ENCODE assay signal across 10 cellular contexts in the genomic region with DNA sequence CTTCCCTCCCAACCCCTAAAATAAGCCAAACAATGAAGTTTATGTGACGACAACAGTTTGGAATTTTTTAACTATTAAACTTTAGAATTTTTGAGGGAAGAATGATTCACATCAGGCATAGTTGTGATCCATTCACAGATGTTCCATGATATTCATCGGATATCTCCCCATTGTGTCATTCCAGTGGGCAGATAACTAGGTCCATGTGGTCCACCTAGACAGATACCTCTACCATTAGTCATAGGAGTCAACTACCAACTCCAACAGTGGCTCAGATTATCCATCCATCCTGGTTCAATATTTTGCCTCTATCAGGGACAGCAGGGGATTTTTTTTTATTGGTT.
DNase-seq lines count a peak whose midpoint lies in the region; ATAC-seq and TF ChIP-seq lines count a peak whose summit lies in the region.
"Had no signal": no experiment of that assay in that cellular context is flagged by ENCODE, and none has a peak within 500 bp of the region (broad histone marks: within the 10 kb centered on the region; RNA-seq: fewer than 3 reads in every experiment).

No MANE protein-coding gene starts in this region.

- H3K36me3 ChIP-seq in HUES48 (ENCODE audit: control insufficient read depth, insufficient read depth, low read length) (no peaks in the 10 kb centered on the region), kidney epithelial cell (ENCODE audit: control insufficient read depth, insufficient read depth, low read length) (no peaks in the 10 kb centered on the region), adrenal gland (replicated peaks in 1 of 2) (no peaks in the 10 kb centered on the region)

- whole genome bisulfite sequencing in adrenal gland, 4 donors = 80 to 93% (median 87%) methylated on average over 2 of the region's 2 CpGs

- no peak overlapping the region for H3K4me3 ChIP-seq in HUES48 (ENCODE audit: low read depth, low read length)
- no peak overlapping the region for H3K4me3 ChIP-seq in astrocyte of the spinal cord (ENCODE audit: low read depth, low read length)
- no peak overlapping the region for H3K4me3 ChIP-seq in kidney epithelial cell (ENCODE audit: low read depth, low read length)
- no peak overlapping the region for H3K4me3 ChIP-seq in adrenal gland

- in situ Hi-C loops in astrocyte of the spinal cord (cut with HindIII; ENCODE audit: low sequenced_read_pairs) = no loop called here

- H3K27me3 ChIP-seq in HUES48 (ENCODE audit: control insufficient read depth, insufficient read depth, low read length) (no peaks in the 10 kb centered on the region), kidney epithelial cell (ENCODE audit: control insufficient read depth, insufficient read depth, low read length) (no peaks in the 10 kb centered on the region), adrenal gland (no peaks in the 10 kb centered on the region)

- TF ChIP-seq CTCF in astrocyte of the spinal cord (IDR thresholded peaks at IDR 0.05; ENCODE audit: low read depth, low read length) (no peak), kidney epithelial cell (IDR thresholded peaks at IDR 0.05; ENCODE audit: insufficient read depth, low read length, poor library complexity, severe bottlenecking) (no peak), adrenal gland (IDR thresholded peaks at IDR 0.05) (no peak)

- H3K27ac ChIP-seq in HUES48 (ENCODE audit: low read depth, low read length) = peak overlapping the region; percentile 5
- no peak overlapping the region for H3K27ac ChIP-seq in adrenal gland

- H3K9me3 ChIP-seq in HUES48 (ENCODE audit: control insufficient read depth, insufficient read depth, low read length) (no peaks in the 10 kb centered on the region), adrenal gland (replicated peaks in 1 of 3) (no peaks in the 10 kb centered on the region)

- no peak for TF ChIP-seq POLR2A in adrenal gland (IDR thresholded peaks at IDR 0.05)

- DNase-seq in AG08396 (ENCODE audit: low spot score) = peak; percentile 73
- peak; percentile 97 for DNase-seq in astrocyte of the spinal cord (ENCODE audit: low read depth, low spot score)
- DNase-seq in kidney epithelial cell (ENCODE audit: low read depth) = peak; percentile 95
- no peak for DNase-seq in activated CD8-positive, alpha-beta memory T cell treated with anti-CD3 and anti-CD28 coated beads for 24 hours
- DNase-seq in adrenal gland = no peak
- no peak for DNase-seq in T-helper 9 cell
- DNase-seq: hippocampal formation had no signal

- H3K4me1 ChIP-seq in HUES48 (ENCODE audit: control insufficient read depth, insufficient read depth, low read length) (no peaks in the 10 kb centered on the region), adrenal gland (replicated peaks in 1 of 2) (no peaks in the 10 kb centered on the region)

- intact Hi-C loops in adrenal gland (cut with DNase I) = no loop called here

- no peak for ATAC-seq in GM21381 (IDR thresholded peaks at IDR 0.05; ENCODE audit: unreplicated experiment)
- ATAC-seq: HCT116 had no signal

- H3K9ac ChIP-seq in HUES48 (ENCODE audit: low read depth, low read length) = no peak overlapping the region

Comparison
In these comparisons a context has a peak if more than half of its experiments do, and no peak if none do; other contexts are left out.
1. DNase-seq: peak in AG08396 (single experiment), astrocyte of the spinal cord (single experiment) and kidney epithelial cell (single experiment); none in activated CD8-positive, alpha-beta memory T cell treated with anti-CD3 and anti-CD28 coated beads for 24 hours (single experiment), adrenal gland (0 of 7) and T-helper 9 cell (single experiment).